1 cellular context compared by ENCODE assay signal in genomic region chr16:69330286-69331109, GRCh38.
TF ChIP-seq lines count a peak whose summit lies in the region.

A gene with protein sequence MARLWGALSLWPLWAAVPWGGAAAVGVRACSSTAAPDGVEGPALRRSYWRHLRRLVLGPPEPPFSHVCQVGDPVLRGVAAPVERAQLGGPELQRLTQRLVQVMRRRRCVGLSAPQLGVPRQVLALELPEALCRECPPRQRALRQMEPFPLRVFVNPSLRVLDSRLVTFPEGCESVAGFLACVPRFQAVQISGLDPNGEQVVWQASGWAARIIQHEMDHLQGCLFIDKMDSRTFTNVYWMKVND (minus strand): TSS chr16:69330588. CDS start chr16:69330570, 18 bp downstream.

TF ChIP-seq in K562, 482 proteins besides CTCF, POLR2A, EP300 and RAD21 (continued from another document and continues in another):
- TF ChIP-seq ZBTB11 (CRISPR knock-in tag; IDR thresholded peaks at IDR 0.05) (peak in 1 of 3 experiments; percentile 85; a peak in 2 of 6 replicates), SIN3B (IDR thresholded peaks at IDR 0.05; ENCODE audit: low read depth) (peak; percentile 84; the same call in 1 of the 2 replicates), MEIS2 (IDR thresholded peaks at IDR 0.05; ENCODE audit: partially characterized antibody) (peak; percentile 6), NONO (IDR thresholded peaks at IDR 0.05; ENCODE audit: low read depth in 2 of 2, low read length in 1 of 2) (peak; percentile 20 to 59; a peak in 2 of 4 replicates), ZNF717 (CRISPR knock-in tag; IDR thresholded peaks at IDR 0.05) (no peak), XRCC4 (IDR thresholded peaks at IDR 0.05; ENCODE audit: extremely low read depth, insufficient read depth, insufficient read length) (no peak), ZBTB1 (CRISPR knock-in tag; IDR thresholded peaks at IDR 0.05; ENCODE audit: borderline replicate concordance, low read depth) (peak; percentile 69), POLR2H (tag; IDR thresholded peaks at IDR 0.05; ENCODE audit: low read depth) (peak; percentile 87), THAP7 (CRISPR knock-in tag; IDR thresholded peaks at IDR 0.05) (peak; percentile 92; the same call in 1 of the 2 replicates), E2F8 (IDR thresholded peaks at IDR 0.05; ENCODE audit: low read depth, partially characterized antibody) (peak; percentile 67), ZBED1 (IDR thresholded peaks at IDR 0.05) (0 out of 2 replicates have a peak, but pooled peaks have one; percentile 53), POLR3G (IDR thresholded peaks at IDR 0.05; ENCODE audit: extremely low read depth, insufficient read length, insufficient replicate concordance) (no peak), HIVEP1 (CRISPR knock-in tag; IDR thresholded peaks at IDR 0.05) (no peak), RBBP5 (IDR thresholded peaks at IDR 0.05; ENCODE audit: borderline replicate concordance, insufficient read depth, low read length, poor library complexity, severe bottlenecking) (peak; percentile 94), ARID4B (CRISPR knock-in tag; IDR thresholded peaks at IDR 0.05) (peak; percentile 95), ZNF592 (IDR thresholded peaks at IDR 0.05) (peak; percentile 76), HNRNPL (IDR thresholded peaks at IDR 0.05; ENCODE audit: low read depth, low read length) (peak; percentile 60; the same call in 1 of the 2 replicates), PHF20 (IDR thresholded peaks at IDR 0.05; ENCODE audit: partially characterized antibody) (peak; percentile 80), MED1 (CRISPR knock-in tag; IDR thresholded peaks at IDR 0.05; ENCODE audit: borderline replicate concordance) (0 out of 2 replicates have a peak, but pooled peaks have one; percentile 49), POLR2B (IDR thresholded peaks at IDR 0.05; ENCODE audit: low read depth, partially characterized antibody) (peak; percentile 91), KLF1 (tag; IDR thresholded peaks at IDR 0.05) (0 out of 2 replicates have a peak, but pooled peaks have one; percentile 15), EHMT2 (IDR thresholded peaks at IDR 0.05) (no peak), FOXP1 (CRISPR knock-in tag; IDR thresholded peaks at IDR 0.05) (no peak), U2AF2 (optimal IDR thresholded peaks at IDR 0.05; ENCODE audit: low read depth, low read length) (no peak), ZNF165 (CRISPR knock-in tag; IDR thresholded peaks at IDR 0.05; ENCODE audit: borderline replicate concordance) (no peak), BCL6 (CRISPR knock-in tag; IDR thresholded peaks at IDR 0.05) (no peak), ZNF143 (CRISPR knock-in tag; IDR thresholded peaks at IDR 0.05) (peak; percentile 80), GABPB1 (CRISPR knock-in tag; IDR thresholded peaks at IDR 0.05) (peak; percentile 89)
- TF ChIP-seq, protein P1, sequence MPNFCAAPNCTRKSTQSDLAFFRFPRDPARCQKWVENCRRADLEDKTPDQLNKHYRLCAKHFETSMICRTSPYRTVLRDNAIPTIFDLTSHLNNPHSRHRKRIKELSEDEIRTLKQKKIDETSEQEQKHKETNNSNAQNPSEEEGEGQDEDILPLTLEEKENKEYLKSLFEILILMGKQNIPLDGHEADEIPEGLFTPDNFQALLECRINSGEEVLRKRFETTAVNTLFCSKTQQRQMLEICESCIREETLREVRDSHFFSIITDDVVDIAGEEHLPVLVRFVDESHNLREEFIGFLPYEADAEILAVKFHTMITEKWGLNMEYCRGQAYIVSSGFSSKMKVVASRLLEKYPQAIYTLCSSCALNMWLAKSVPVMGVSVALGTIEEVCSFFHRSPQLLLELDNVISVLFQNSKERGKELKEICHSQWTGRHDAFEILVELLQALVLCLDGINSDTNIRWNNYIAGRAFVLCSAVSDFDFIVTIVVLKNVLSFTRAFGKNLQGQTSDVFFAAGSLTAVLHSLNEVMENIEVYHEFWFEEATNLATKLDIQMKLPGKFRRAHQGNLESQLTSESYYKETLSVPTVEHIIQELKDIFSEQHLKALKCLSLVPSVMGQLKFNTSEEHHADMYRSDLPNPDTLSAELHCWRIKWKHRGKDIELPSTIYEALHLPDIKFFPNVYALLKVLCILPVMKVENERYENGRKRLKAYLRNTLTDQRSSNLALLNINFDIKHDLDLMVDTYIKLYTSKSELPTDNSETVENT (CRISPR knock-in tag; IDR thresholded peaks at IDR 0.05) = peak; percentile 45; the same call in 1 of the 2 replicates
- TF ChIP-seq, protein P2, sequence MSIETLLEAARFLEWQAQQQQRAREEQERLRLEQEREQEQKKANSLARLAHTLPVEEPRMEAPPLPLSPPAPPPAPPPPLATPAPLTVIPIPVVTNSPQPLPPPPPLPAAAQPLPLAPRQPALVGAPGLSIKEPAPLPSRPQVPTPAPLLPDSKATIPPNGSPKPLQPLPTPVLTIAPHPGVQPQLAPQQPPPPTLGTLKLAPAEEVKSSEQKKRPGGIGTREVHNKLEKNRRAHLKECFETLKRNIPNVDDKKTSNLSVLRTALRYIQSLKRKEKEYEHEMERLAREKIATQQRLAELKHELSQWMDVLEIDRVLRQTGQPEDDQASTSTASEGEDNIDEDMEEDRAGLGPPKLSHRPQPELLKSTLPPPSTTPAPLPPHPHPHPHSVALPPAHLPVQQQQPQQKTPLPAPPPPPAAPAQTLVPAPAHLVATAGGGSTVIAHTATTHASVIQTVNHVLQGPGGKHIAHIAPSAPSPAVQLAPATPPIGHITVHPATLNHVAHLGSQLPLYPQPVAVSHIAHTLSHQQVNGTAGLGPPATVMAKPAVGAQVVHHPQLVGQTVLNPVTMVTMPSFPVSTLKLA (conservative IDR thresholded peaks at IDR 0.05) = peak; percentile 64 to 67
